ENCODE assay signal across 12 cellular contexts in genomic region chr9:125243792-125244260, GRCh38. TPM values are rescaled to one million over a fixed set of nuclear protein-coding genes. Genes with fewer than 3 reads are reported as not detected.
DNase-seq lines count a peak whose midpoint lies in the region; ATAC-seq and TF ChIP-seq lines count a peak whose summit lies in the region.
"Had no signal": no experiment of that assay in that cellular context is flagged by ENCODE, and none has a peak within 500 bp of the region (broad histone marks: within the 10 kb centered on the region; RNA-seq: fewer than 3 reads in every experiment).

No MANE protein-coding gene starts in this region.

- H3K9ac ChIP-seq in fibroblast of lung (ENCODE audit: insufficient read depth, low read length) (no peak overlapping the region), smooth muscle cell (ENCODE audit: low read depth) (peak overlapping the region; percentile 40)

- H3K4me3 Mint-ChIP-seq in activated T-cell treated with anti-CD3 and anti-CD28 coated beads, Interleukin-2, amount 50 U/mL, for 72 hours, result peak overlapping the region; percentile 83 to 90

- H3K27me3 ChIP-seq in RWPE2 (ENCODE audit: insufficient read depth, poor library complexity, severe bottlenecking) (no peaks in the 10 kb centered on the region), fibroblast of lung (ENCODE audit: control insufficient read depth, insufficient read depth, low read length) (no peaks in the 10 kb centered on the region), smooth muscle cell (ENCODE audit: low read depth) (no peaks in the 10 kb centered on the region), upper lobe of left lung (no peaks in the 10 kb centered on the region)
- H3K27me3 ChIP-seq: body of pancreas had no signal

- peaks cover 40% of the 10 kb centered on the region for H3K4me1 Mint-ChIP-seq in activated T-cell treated with anti-CD3 and anti-CD28 coated beads, Interleukin-2, amount 50 U/mL, for 72 hours (ENCODE audit: low read depth)

- TF ChIP-seq EP300 in upper lobe of left lung (IDR thresholded peaks at IDR 0.05), result no peak

- H3K27ac ChIP-seq in RWPE2 (ENCODE audit: poor library complexity, severe bottlenecking), result peak overlapping the region; percentile 80
- peak overlapping the region; percentile 42 for H3K27ac ChIP-seq in fibroblast of lung (ENCODE audit: insufficient read depth, low read length)
- peak overlapping the region; percentile 93 for H3K27ac ChIP-seq in smooth muscle cell (ENCODE audit: low read depth)
- H3K27ac ChIP-seq in upper lobe of left lung, result no peak overlapping the region
- H3K27ac ChIP-seq: body of pancreas had no signal

- H3K4me1 ChIP-seq in RWPE2 (ENCODE audit: insufficient read depth, poor library complexity, severe bottlenecking) (peaks cover 15% of the 10 kb centered on the region), fibroblast of lung (ENCODE audit: control insufficient read depth, extremely low read depth, insufficient read depth, low read length) (peaks cover 4% of the 10 kb centered on the region), smooth muscle cell (ENCODE audit: low read depth) (peaks cover 20% of the 10 kb centered on the region), upper lobe of left lung (peaks cover 18 to 38% (median 23%) of the 10 kb centered on the region in 4 donors)

- H4K20me1 ChIP-seq in fibroblast of lung (ENCODE audit: control insufficient read depth, extremely low read depth, insufficient read depth, low read length), result peaks cover 9% of the 10 kb centered on the region
- peaks cover 22% of the 10 kb centered on the region for H4K20me1 ChIP-seq in smooth muscle cell (ENCODE audit: low read depth)

- POLR2A ChIA-PET in HEK293T (lab: Yijun Ruan, JAX), result interaction anchor here (1.7 kb wide), 1 partner anchor 18 kb away, joined by 4 read pairs; the partner anchor contains the start of gene GAPVD1

- H3F3A ChIP-seq in smooth muscle cell (ENCODE audit: low read depth), result peaks cover 8% of the 10 kb centered on the region

- H2AFZ ChIP-seq in fibroblast of lung (ENCODE audit: low read length), result no peak overlapping the region
- no peak overlapping the region for H2AFZ ChIP-seq in smooth muscle cell (ENCODE audit: low read depth)

- H3K36me3 ChIP-seq in RWPE2 (ENCODE audit: low read depth), result peaks cover 22% of the 10 kb centered on the region
- H3K36me3 ChIP-seq in fibroblast of lung (ENCODE audit: control insufficient read depth, insufficient read depth, low read length), result peaks cover 11% of the 10 kb centered on the region
- H3K36me3 ChIP-seq in smooth muscle cell (ENCODE audit: low read depth), result peaks cover 4% of the 10 kb centered on the region
- H3K36me3 ChIP-seq in upper lobe of left lung, result peaks cover 7 to 13% (median 9%) of the 10 kb centered on the region in 4 donors

- no peak for ATAC-seq in activated T-cell treated with anti-CD3 and anti-CD28 coated beads, Interleukin-2, amount 50 U/mL, for 72 hours (replicated peaks in 1 of 2)
- no peak for ATAC-seq in RWPE2 (ENCODE audit: low read depth)
- ATAC-seq in upper lobe of left lung (ENCODE audit: low FRiP score in 2 of 2), result no peak
- ATAC-seq: activated T-cell treated with anti-CD3 and anti-CD28 coated beads, Interleukin-2, amount 50 U/mL, for 4 hours; body of pancreas had no signal

- peaks cover 16 to 22% of the 10 kb centered on the region in 2 donors for H3K36me3 Mint-ChIP-seq in activated T-cell treated with anti-CD3 and anti-CD28 coated beads, Interleukin-2, amount 50 U/mL, for 72 hours (ENCODE audit: insufficient read depth in 2 of 2)

- TF ChIP-seq CTCF in RWPE2 (IDR thresholded peaks at IDR 0.05; ENCODE audit: poor library complexity, severe bottlenecking) (no peak), fibroblast of lung (conservative IDR thresholded peaks at IDR 0.05 in 1 of 2, IDR thresholded peaks at IDR 0.05 in 1 of 2; ENCODE audit: low read depth in 1 of 2, low read length in 2 of 2) (no peak), smooth muscle cell (IDR thresholded peaks at IDR 0.05; ENCODE audit: borderline replicate concordance, insufficient read depth, poor library complexity, severe bottlenecking) (no peak), upper lobe of left lung (IDR thresholded peaks at IDR 0.05) (no peak)

- 93% methylated on average over 15 of the region's 15 CpGs for whole genome bisulfite sequencing in smooth muscle cell (ENCODE audit: low lambda C conversion rate)
- 91 to 94% methylated on average over 15 of the region's 15 CpGs for WGBS in upper lobe of left lung, 2 donors

- CTCF ChIA-PET in HEK293T (lab: Yijun Ruan, JAX), result interaction anchor here (1.5 kb wide), 1 partner anchor 12 kb away, joined by 4 read pairs; no protein-coding TSS in a partner anchor

- H3K9me3 ChIP-seq in RWPE2 (ENCODE audit: severe bottlenecking) (no peaks in the 10 kb centered on the region), fibroblast of lung (ENCODE audit: control insufficient read depth, insufficient read depth, low read depth, low read length) (no peaks in the 10 kb centered on the region), smooth muscle cell (replicated peaks; ENCODE audit: low read depth) (no peaks in the 10 kb centered on the region), upper lobe of left lung (no peaks in the 10 kb centered on the region)
- H3K9me3 ChIP-seq: body of pancreas had no signal

- H3K9me3 Mint-ChIP-seq in activated T-cell treated with anti-CD3 and anti-CD28 coated beads, Interleukin-2, amount 50 U/mL, for 72 hours, result no peaks in the 10 kb centered on the region
- H3K9me3 Mint-ChIP-seq: activated T-cell treated with anti-CD3 and anti-CD28 coated beads, Interleukin-2, amount 50 U/mL, for 4 hours had no signal

- DNase-seq in activated T-cell treated with anti-CD3 and anti-CD28 coated beads, Interleukin-2, amount 50 U/mL, for 72 hours, result no peak
- no peak for DNase-seq in activated T-cell treated with anti-CD3 and anti-CD28 coated beads for 4 hours
- no peak for DNase-seq in RWPE2 (ENCODE audit: low spot score)
- DNase-seq in fibroblast of lung (ENCODE audit: low read depth in 2 of 2), result no peak
- no peak for DNase-seq in smooth muscle cell (lab: John Stamatoyannopoulos, UW; ENCODE audit: unreplicated experiment)
- no peak for DNase-seq in upper lobe of left lung
- DNase-seq in HEK293T (ENCODE audit: extremely low spot score), result no peak
- no peak for DNase-seq in NCI-H146 (lab: John Stamatoyannopoulos, UW)
- DNase-seq: activated T-cell treated with anti-CD3 and anti-CD28 coated beads, Interleukin-2, amount 50 U/mL, for 4 hours; NCI-H1694; NCI-H446 treated with DMSO at 0.1 percent for 48 hours had no signal

- H3K79me2 ChIP-seq in fibroblast of lung (ENCODE audit: control insufficient read depth, insufficient read depth, low read length) (peaks cover 23% of the 10 kb centered on the region), smooth muscle cell (ENCODE audit: low read depth) (peaks cover 23% of the 10 kb centered on the region)

- H3K4me2 ChIP-seq in fibroblast of lung (ENCODE audit: extremely low read depth, insufficient read depth, low read length), result no peak overlapping the region
- H3K4me2 ChIP-seq in smooth muscle cell, result no peak overlapping the region

- no peaks in the 10 kb centered on the region for H3K27me3 Mint-ChIP-seq in activated T-cell treated with anti-CD3 and anti-CD28 coated beads, Interleukin-2, amount 50 U/mL, for 72 hours (ENCODE audit: low read depth)

- H3K27ac Mint-ChIP-seq in activated T-cell treated with anti-CD3 and anti-CD28 coated beads, Interleukin-2, amount 50 U/mL, for 72 hours, result peak overlapping the region; percentile 98

- H3K4me3 ChIP-seq in RWPE2 (ENCODE audit: severe bottlenecking) (no peak overlapping the region), fibroblast of lung (replicated peaks in 1 of 4; ENCODE audit: control extremely low read depth in 1 of 4, insufficient read depth in 1 of 4, low read depth in 3 of 4, low read length in 4 of 4) (no peak overlapping the region), smooth muscle cell (no peak overlapping the region), upper lobe of left lung (no peak overlapping the region)
- H3K4me3 ChIP-seq: body of pancreas had no signal

- no peak for TF ChIP-seq POLR2A in upper lobe of left lung (IDR thresholded peaks at IDR 0.05)

TF ChIP-seq in HEK293T, 16 proteins besides CTCF, POLR2A, EP300 and RAD21:
- no peak for TF ChIP-seq HDGF (IDR thresholded peaks at IDR 0.05; ENCODE audit: borderline replicate concordance)

RNA-seq across cellular contexts. Expression of gene HSPA5, which starts 2.7 kb away (rescaled TPM):
- total RNA-seq in activated T-cell treated with anti-CD3 and anti-CD28 coated beads, Interleukin-2, amount 50 U/mL, for 72 hours, result 100 to 1,000 TPM; 211 to 290 TPM
- total RNA-seq in fibroblast of lung (193 and 339 TPM in 2 replicates), smooth muscle cell (168 and 180 TPM in 2 replicates), upper lobe of left lung (100 to 1,000 TPM in 5 of 6 donors, 10 to 100 TPM in 1; 46.1 to 318 (median 183) TPM)
- polyA plus RNA-seq in fibroblast of lung (482 and 558 TPM in 2 replicates), smooth muscle cell (513 and 605 TPM in 2 replicates)
- 449 and 587 TPM in 2 replicates for polyA plus RNA-seq in fibroblast of lung (2012)
- polyA minus RNA-seq in fibroblast of lung (ENCODE audit: low replicate concordance), result 122 and 124 TPM in 2 replicates

RNA-seq across cellular contexts. Expression of gene GAPVD1, which starts 17.8 kb away (rescaled TPM):
- 10 to 100 TPM; 40.0 to 51.9 TPM for total RNA-seq in activated T-cell treated with anti-CD3 and anti-CD28 coated beads, Interleukin-2, amount 50 U/mL, for 72 hours
- total RNA-seq in fibroblast of lung (54.7 and 72.3 TPM in 2 replicates), smooth muscle cell (48.6 and 56.4 TPM in 2 replicates), upper lobe of left lung (100 to 1,000 TPM in 1 of 6 donors, 10 to 100 TPM in 5; 56.4 to 122 (median 74.2) TPM)
- polyA plus RNA-seq in fibroblast of lung (22.5 and 23.0 TPM in 2 replicates), smooth muscle cell (22.0 and 22.3 TPM in 2 replicates)
- polyA plus RNA-seq in fibroblast of lung (2012), result 15.9 and 16.6 TPM in 2 replicates
- polyA minus RNA-seq in fibroblast of lung (ENCODE audit: low replicate concordance), result 16.1 and 18.9 TPM in 2 replicates

RNA-seq across cellular contexts. Expression of gene RABEPK, which starts 43.5 kb away (rescaled TPM):
- total RNA-seq in activated T-cell treated with anti-CD3 and anti-CD28 coated beads, Interleukin-2, amount 50 U/mL, for 72 hours, result 10 to 100 TPM; 28.1 to 32.7 TPM
- total RNA-seq in fibroblast of lung (37.3 and 37.8 TPM in 2 replicates), smooth muscle cell (19.3 and 20.9 TPM in 2 replicates), upper lobe of left lung (10 to 100 TPM in 4 of 6 donors, 1 to 10 TPM in 2; 4.9 to 16.6 (median 12.7) TPM)
- polyA plus RNA-seq in fibroblast of lung (29.8 and 32.6 TPM in 2 replicates), smooth muscle cell (33.7 and 42.9 TPM in 2 replicates)
- 30.5 and 34.4 TPM in 2 replicates for polyA plus RNA-seq in fibroblast of lung (2012)
- 14.3 and 27.3 TPM in 2 replicates for polyA minus RNA-seq in fibroblast of lung (ENCODE audit: low replicate concordance)

RNA-seq across cellular contexts. Expression of gene PPP6C, which starts 54.2 kb away (rescaled TPM):
- total RNA-seq in activated T-cell treated with anti-CD3 and anti-CD28 coated beads, Interleukin-2, amount 50 U/mL, for 72 hours, result 10 to 100 TPM; 38.0 to 41.4 TPM
- total RNA-seq in fibroblast of lung (11.6 and 12.7 TPM in 2 replicates), smooth muscle cell (31.2 and 34.2 TPM in 2 replicates), upper lobe of left lung (10 to 100 TPM in 4 of 6 donors, 1 to 10 TPM in 2; 7.5 to 42.5 (median 36.7) TPM)
- polyA plus RNA-seq in fibroblast of lung (37.1 and 47.9 TPM in 2 replicates), smooth muscle cell (21.6 and 25.2 TPM in 2 replicates)
- polyA plus RNA-seq in fibroblast of lung (2012), result 22.1 and 24.2 TPM in 2 replicates
- 3.4 and 7.2 TPM in 2 replicates for polyA minus RNA-seq in fibroblast of lung (ENCODE audit: low replicate concordance)

Comparison
In these comparisons a context has a peak if more than half of its experiments do, and no peak if none do; other contexts are left out.
1. H3K27ac ChIP-seq: peak in RWPE2 (single experiment), fibroblast of lung (single experiment) and smooth muscle cell (single experiment); none in upper lobe of left lung (0 of 4).